Comparison of ENCODE assay signal across 21 cellular contexts in the genomic region with DNA sequence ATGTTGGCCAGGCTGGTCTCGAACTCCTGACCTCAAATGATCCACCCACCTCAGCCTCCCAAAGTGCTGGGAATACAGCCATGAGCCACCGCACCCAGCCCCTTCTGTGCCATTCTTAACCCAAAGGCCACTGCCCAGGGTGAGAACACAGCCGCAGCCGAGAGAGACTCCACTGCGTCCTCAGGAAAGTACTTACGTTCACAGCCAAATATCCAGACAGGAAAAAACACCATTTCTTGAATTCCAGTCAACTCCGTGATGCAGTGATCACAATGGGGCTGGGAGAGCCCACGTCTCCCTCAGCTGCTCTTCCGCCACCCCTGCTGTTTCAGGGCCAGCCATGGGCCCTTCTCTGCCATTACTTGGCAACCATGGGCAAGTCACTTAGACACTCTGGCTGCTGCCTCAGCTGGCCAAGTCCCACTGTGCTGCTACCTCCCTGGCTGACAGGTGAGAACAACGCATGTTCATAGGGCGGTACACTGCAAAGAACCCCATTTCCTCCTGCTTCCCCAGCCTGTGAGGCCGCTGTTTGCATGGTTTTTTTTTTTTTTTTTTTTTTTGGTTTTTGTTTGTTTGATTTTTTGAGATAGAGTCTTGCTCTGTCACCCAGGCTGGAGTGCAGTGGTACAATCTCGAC. TPM values are rescaled to one million over a fixed set of nuclear protein-coding genes. Genes with fewer than 3 reads are reported as not detected.
DNase-seq lines count a peak whose midpoint lies in the region; ATAC-seq and TF ChIP-seq lines count a peak whose summit lies in the region.
"Had no signal": no experiment of that assay in that cellular context is flagged by ENCODE, and none has a peak within 500 bp of the region (broad histone marks: within the 10 kb centered on the region; RNA-seq: fewer than 3 reads in every experiment).

No MANE protein-coding gene starts in this region.

- DNase-seq in activated CD4-positive, alpha-beta T cell treated with anti-CD3 and anti-CD28 coated beads for 36 hours: no peak
- no peak for DNase-seq in activated CD4-positive, alpha-beta T cell treated with anti-CD3 and anti-CD28 coated beads for 4 hours
- peak in 1 of 5 donors; percentile 55 for DNase-seq in CD4-positive, alpha-beta memory T cell
- DNase-seq in naive thymus-derived CD4-positive, alpha-beta T cell: peak in 7 of 9 donors; percentile 29 to 76 (median 43)
- DNase-seq in stimulated activated CD4-positive, alpha-beta T cell treated with anti-CD3 and anti-CD28 coated beads, Interleukin-2, amount 100 ng/mL, for 24 hours: no peak
- DNase-seq: activated CD4-positive, alpha-beta T cell treated with anti-CD3 and anti-CD28 coated beads, Interleukin-2, amount 10 ng/mL, durations not matched to agents 24 days and 14 days; activated T-cell treated with anti-CD3 and anti-CD28 coated beads, Interleukin-2, amount 50 U/mL, for 72 hours; HCEC 1CT; NCI-H146; small intestine; stimulated activated naive B cell treated with anti-CD40 and anti-IgM and Interleukin-4, amounts not matched to agents 10 μg/mL and 1 μg/mL and 100 μg/mL, for 72 hours; upper lobe of right lung had no signal

- TF ChIP-seq CTCF in brain (conservative IDR thresholded peaks at IDR 0.05): no peak

- H3K4me1 ChIP-seq in CD4-positive, alpha-beta memory T cell (ENCODE audit: insufficient read depth, low read length): peaks cover 40% of the 10 kb centered on the region
- peaks cover 10 to 46% of the 10 kb centered on the region in 2 donors for H3K4me1 ChIP-seq in naive thymus-derived CD4-positive, alpha-beta T cell (ENCODE audit: control insufficient read depth in 2 of 2, insufficient read depth in 2 of 2, low read length in 2 of 2)

- H3K27ac ChIP-seq in CD4-positive, alpha-beta memory T cell (ENCODE audit: low read depth, low read length): no peak overlapping the region
- peak overlapping the region; percentile 40 for H3K27ac ChIP-seq in naive thymus-derived CD4-positive, alpha-beta T cell (ENCODE audit: low read depth, low read length)
- H3K27ac ChIP-seq: BLaER1 treated with 17β-estradiol and CSF1 and Interleukin-3, amounts not matched to agents 10 nM and 100 nM; hepatocyte; SJSA1; upper lobe of right lung had no signal

- H3K27ac Mint-ChIP-seq in activated CD4-positive, alpha-beta T cell treated with anti-CD3 and anti-CD28 coated beads for 36 hours: peak overlapping the region; percentile 31
- H3K27ac Mint-ChIP-seq in CD4-positive, alpha-beta memory T cell: peak overlapping the region in 6 of 7 donors; percentile 10 to 97 (median 86)
- peak overlapping the region in 4 of 5 experiments; percentile 6 to 80 (median 67) for H3K27ac Mint-ChIP-seq in brain
- peak overlapping the region; percentile 71 to 97 (median 87) for H3K27ac Mint-ChIP-seq in naive thymus-derived CD4-positive, alpha-beta T cell
- H3K27ac Mint-ChIP-seq: activated T-cell treated with anti-CD3 and anti-CD28 coated beads, Interleukin-2, amount 50 U/mL, for 72 hours had no signal

- H3K27me3 ChIP-seq in CD4-positive, alpha-beta memory T cell (ENCODE audit: insufficient read depth, low read length): no peaks in the 10 kb centered on the region
- no peaks in the 10 kb centered on the region for H3K27me3 ChIP-seq in naive thymus-derived CD4-positive, alpha-beta T cell (ENCODE audit: control insufficient read depth in 2 of 2, insufficient read depth in 2 of 2, low read length in 2 of 2)
- H3K27me3 ChIP-seq: BLaER1 treated with 17β-estradiol and CSF1 and Interleukin-3, amounts not matched to agents 10 nM and 100 nM; hepatocyte; SJSA1; upper lobe of right lung had no signal

- peaks cover 3% of the 10 kb centered on the region for H3K36me3 ChIP-seq in CD4-positive, alpha-beta memory T cell (ENCODE audit: insufficient read depth, low read length)
- peaks cover 0 to 10% (median 0%) of the 10 kb centered on the region in 3 experiments for H3K36me3 ChIP-seq in naive thymus-derived CD4-positive, alpha-beta T cell (ENCODE audit: control insufficient read depth in 2 of 3, insufficient read depth in 3 of 3, low read length in 3 of 3)
- H3K36me3 ChIP-seq: SJSA1, upper lobe of right lung had no signal

- no peak overlapping the region for H3K4me3 ChIP-seq in CD4-positive, alpha-beta memory T cell (ENCODE audit: low read length in 2 of 2)
- H3K4me3 ChIP-seq in naive thymus-derived CD4-positive, alpha-beta T cell (ENCODE audit: low read length): no peak overlapping the region
- H3K4me3 ChIP-seq: BLaER1 treated with 17β-estradiol and CSF1 and Interleukin-3, amounts not matched to agents 10 nM and 100 nM; hepatocyte; SJSA1; upper lobe of right lung had no signal

- intact Hi-C loops in activated CD4-positive, alpha-beta T cell treated with anti-CD3 and anti-CD28 coated beads for 36 hours (cut with DNase I, micrococcal nuclease): no loop called here
- intact Hi-C loops in CD4-positive, alpha-beta memory T cell (cut with micrococcal nuclease): no loop called here
- intact Hi-C loops in naive thymus-derived CD4-positive, alpha-beta T cell (cut with micrococcal nuclease): no loop called here

- no peaks in the 10 kb centered on the region for H3K9me3 ChIP-seq in CD4-positive, alpha-beta memory T cell (ENCODE audit: control insufficient read depth in 1 of 2, low read length in 2 of 2)
- no peaks in the 10 kb centered on the region for H3K9me3 ChIP-seq in naive thymus-derived CD4-positive, alpha-beta T cell (ENCODE audit: control insufficient read depth in 2 of 3, low read length in 3 of 3)
- H3K9me3 ChIP-seq: upper lobe of right lung had no signal

- H3K36me3 Mint-ChIP-seq in activated CD4-positive, alpha-beta T cell treated with anti-CD3 and anti-CD28 coated beads for 36 hours (ENCODE audit: low read depth): peaks cover 24% of the 10 kb centered on the region
- H3K36me3 Mint-ChIP-seq in CD4-positive, alpha-beta memory T cell: peaks cover 5 to 18% of the 10 kb centered on the region in 2 donors
- peaks cover 62% of the 10 kb centered on the region for H3K36me3 Mint-ChIP-seq in brain
- H3K36me3 Mint-ChIP-seq in naive thymus-derived CD4-positive, alpha-beta T cell: peaks cover 7 to 18% (median 12%) of the 10 kb centered on the region in 5 donors

- no peak for ATAC-seq in activated CD4-positive, alpha-beta T cell treated with anti-CD3 and anti-CD28 coated beads for 36 hours
- peak; percentile 15 for ATAC-seq in naive thymus-derived CD4-positive, alpha-beta T cell
- ATAC-seq in GM18873 (IDR thresholded peaks at IDR 0.05; ENCODE audit: low FRiP score, unreplicated experiment) (no peak), GM19395 (IDR thresholded peaks at IDR 0.05; ENCODE audit: unreplicated experiment) (no peak)
- ATAC-seq: activated T-cell treated with anti-CD3 and anti-CD28 coated beads, Interleukin-2, amount 50 U/mL, for 72 hours; stimulated activated naive B cell treated with anti-CD40 and anti-IgM and Interleukin-4, amounts not matched to agents 10 μg/mL and 1 μg/mL and 100 μg/mL, for 72 hours; upper lobe of right lung had no signal

- H3K9me3 Mint-ChIP-seq in activated CD4-positive, alpha-beta T cell treated with anti-CD3 and anti-CD28 coated beads for 36 hours (ENCODE audit: low read depth): no peaks in the 10 kb centered on the region
- peaks cover 0 to 3% (median 0%) of the 10 kb centered on the region in 8 donors for H3K9me3 Mint-ChIP-seq in CD4-positive, alpha-beta memory T cell
- peaks cover 0 to 8% (median 4%) of the 10 kb centered on the region in 5 experiments for H3K9me3 Mint-ChIP-seq in brain
- peaks cover 0 to 5% (median 2%) of the 10 kb centered on the region in 11 donors for H3K9me3 Mint-ChIP-seq in naive thymus-derived CD4-positive, alpha-beta T cell
- H3K9me3 Mint-ChIP-seq: activated T-cell treated with anti-CD3 and anti-CD28 coated beads, Interleukin-2, amount 50 U/mL, for 72 hours; stimulated activated naive B cell treated with anti-CD40 and anti-IgM and Interleukin-4, amounts not matched to agents 10 μg/mL and 1 μg/mL and 100 μg/mL, for 72 hours had no signal

- CTCF ChIA-PET in activated CD4-positive, alpha-beta T cell treated with anti-CD3 and anti-CD28 coated beads for 36 hours (lab: Charles Lee): interaction anchor here (0.5 to 4.9 kb wide), 3 partner anchors 14 to 34 kb away, joined by 3 to 22 read pairs (median 3); no protein-coding TSS in a partner anchor
- CTCF ChIA-PET in CD4-positive, alpha-beta memory T cell (lab: Charles Lee; ENCODE audit: partially characterized antibody): interaction anchor here (0.7 kb wide), 1 partner anchor 92 kb away, joined by 4 read pairs; no protein-coding TSS in a partner anchor
- CTCF ChIA-PET in naive thymus-derived CD4-positive, alpha-beta T cell (lab: Charles Lee): interaction anchor here (1.0 kb wide), 1 partner anchor 20 kb away, joined by 3 read pairs; no protein-coding TSS in a partner anchor

- H3K4me1 Mint-ChIP-seq in activated CD4-positive, alpha-beta T cell treated with anti-CD3 and anti-CD28 coated beads for 36 hours: peaks cover 62% of the 10 kb centered on the region
- peaks cover 25 to 59% (median 35%) of the 10 kb centered on the region in 4 donors for H3K4me1 Mint-ChIP-seq in CD4-positive, alpha-beta memory T cell
- peaks cover 56% of the 10 kb centered on the region for H3K4me1 Mint-ChIP-seq in brain
- H3K4me1 Mint-ChIP-seq in naive thymus-derived CD4-positive, alpha-beta T cell: peaks cover 36 to 85% (median 58%) of the 10 kb centered on the region in 7 donors

- no peak overlapping the region for H3K4me3 Mint-ChIP-seq in activated CD4-positive, alpha-beta T cell treated with anti-CD3 and anti-CD28 coated beads for 36 hours
- H3K4me3 Mint-ChIP-seq in CD4-positive, alpha-beta memory T cell: peak overlapping the region in 6 of 8 donors; percentile 30 to 81 (median 72)
- peak overlapping the region in 1 of 5 experiments; percentile 31 for H3K4me3 Mint-ChIP-seq in brain
- H3K4me3 Mint-ChIP-seq in naive thymus-derived CD4-positive, alpha-beta T cell: peak overlapping the region; percentile 45 to 91 (median 68)
- H3K4me3 Mint-ChIP-seq: stimulated activated naive B cell treated with anti-CD40 and anti-IgM and Interleukin-4, amounts not matched to agents 10 μg/mL and 1 μg/mL and 100 μg/mL, for 72 hours had no signal

- no peaks in the 10 kb centered on the region for H3K27me3 Mint-ChIP-seq in activated CD4-positive, alpha-beta T cell treated with anti-CD3 and anti-CD28 coated beads for 36 hours
- H3K27me3 Mint-ChIP-seq in CD4-positive, alpha-beta memory T cell: no peaks in the 10 kb centered on the region
- peaks cover 5% of the 10 kb centered on the region for H3K27me3 Mint-ChIP-seq in brain
- no peaks in the 10 kb centered on the region for H3K27me3 Mint-ChIP-seq in naive thymus-derived CD4-positive, alpha-beta T cell
- H3K27me3 Mint-ChIP-seq: stimulated activated naive B cell treated with anti-CD40 and anti-IgM and Interleukin-4, amounts not matched to agents 10 μg/mL and 1 μg/mL and 100 μg/mL, for 72 hours had no signal

- POLR2A ChIA-PET in activated CD4-positive, alpha-beta T cell treated with anti-CD3 and anti-CD28 coated beads for 36 hours (lab: Charles Lee): no interaction called here
- POLR2A ChIA-PET in CD4-positive, alpha-beta memory T cell (lab: Charles Lee; ENCODE audit: partially characterized antibody): no interaction called here
- POLR2A ChIA-PET in naive thymus-derived CD4-positive, alpha-beta T cell (lab: Charles Lee): interaction anchor here (0.8 kb wide), 1 partner anchor 312 kb away, joined by 3 read pairs; no protein-coding TSS in a partner anchor

RNA-seq across cellular contexts. Expression of a gene that starts 4.3 kb away (rescaled TPM):
- total RNA-seq in activated CD4-positive, alpha-beta T cell treated with anti-CD3 and anti-CD28 coated beads for 36 hours: 10 to 100 TPM; 28.3 to 30.2 TPM
- total RNA-seq in CD4-positive, alpha-beta memory T cell: 10 to 100 TPM; 19.0 to 21.1 TPM
- polyA plus RNA-seq in CD4-positive, alpha-beta memory T cell: 10 to 100 TPM; 10.2 to 15.7 TPM
- 161 TPM for polyA plus RNA-seq in brain (ENCODE audit: insufficient read depth, low read depth, low replicate concordance)
- 10 to 100 TPM; 28.1 to 41.1 (median 31.0) TPM for total RNA-seq in naive thymus-derived CD4-positive, alpha-beta T cell
- polyA plus RNA-seq in naive thymus-derived CD4-positive, alpha-beta T cell: 10 to 100 TPM; 28.3 to 33.4 TPM

RNA-seq across cellular contexts. Expression of a gene that starts 21.9 kb away (rescaled TPM):
- total RNA-seq in activated CD4-positive, alpha-beta T cell treated with anti-CD3 and anti-CD28 coated beads for 36 hours: under 1 TPM; 0.09 to 0.18 TPM
- total RNA-seq in CD4-positive, alpha-beta memory T cell: under 1 TPM; 0.29 to 0.33 TPM
- not detected for polyA plus RNA-seq in CD4-positive, alpha-beta memory T cell
- polyA plus RNA-seq in brain (ENCODE audit: insufficient read depth, low read depth, low replicate concordance): 0.90 TPM
- under 1 TPM; 0.17 to 0.70 (median 0.64) TPM for total RNA-seq in naive thymus-derived CD4-positive, alpha-beta T cell
- polyA plus RNA-seq in naive thymus-derived CD4-positive, alpha-beta T cell: not detected
- total RNA-seq: A172; activated CD4-positive, alpha-beta T cell treated with anti-CD3 and anti-CD28 coated beads, Interleukin-2, amount 10 ng/mL, durations not matched to agents 24 days and 14 days; kidney epithelial cell; M059J; SJSA1 had no signal
- polyA plus RNA-seq: hepatocyte had no signal

RNA-seq across cellular contexts. Expression of a gene that starts 58.1 kb away (rescaled TPM):
- 10 to 100 TPM; 67.7 to 80.2 TPM for total RNA-seq in activated CD4-positive, alpha-beta T cell treated with anti-CD3 and anti-CD28 coated beads for 36 hours
- 10 to 100 TPM; 64.1 to 72.4 TPM for total RNA-seq in CD4-positive, alpha-beta memory T cell
- polyA plus RNA-seq in CD4-positive, alpha-beta memory T cell: 100 to 1,000 TPM; 164 to 206 TPM
- polyA plus RNA-seq in brain (ENCODE audit: insufficient read depth, low read depth, low replicate concordance): 123 TPM
- 10 to 100 TPM; 44.6 to 84.9 (median 61.0) TPM for total RNA-seq in naive thymus-derived CD4-positive, alpha-beta T cell
- polyA plus RNA-seq in naive thymus-derived CD4-positive, alpha-beta T cell: 100 to 1,000 TPM; 127 to 163 TPM

RNA-seq across cellular contexts. Expression of a gene that starts 59.8 kb away (rescaled TPM):
- total RNA-seq in activated CD4-positive, alpha-beta T cell treated with anti-CD3 and anti-CD28 coated beads for 36 hours: 10 to 100 TPM; 27.1 to 29.5 TPM
- total RNA-seq in CD4-positive, alpha-beta memory T cell: 10 to 100 TPM; 61.6 to 61.8 TPM
- 10 to 100 TPM; 55.1 to 65.7 TPM for polyA plus RNA-seq in CD4-positive, alpha-beta memory T cell
- 116 TPM for polyA plus RNA-seq in brain (ENCODE audit: insufficient read depth, low read depth, low replicate concordance)
- 10 to 100 TPM; 34.2 to 72.7 (median 58.1) TPM for total RNA-seq in naive thymus-derived CD4-positive, alpha-beta T cell
- 10 to 100 TPM; 61.3 to 81.8 TPM for polyA plus RNA-seq in naive thymus-derived CD4-positive, alpha-beta T cell

Comparison
In these comparisons a context has a peak if more than half of its experiments do, and no peak if none do; other contexts are left out.
1. DNase-seq: peak in naive thymus-derived CD4-positive, alpha-beta T cell (7 of 9); none in activated CD4-positive, alpha-beta T cell treated with anti-CD3 and anti-CD28 coated beads for 36 hours (single experiment), activated CD4-positive, alpha-beta T cell treated with anti-CD3 and anti-CD28 coated beads for 4 hours (0 of 2) and stimulated activated CD4-positive, alpha-beta T cell treated with anti-CD3 and anti-CD28 coated beads, Interleukin-2, amount 100 ng/mL, for 24 hours (0 of 2).
2. H3K27ac Mint-ChIP-seq: peak in every context shown above with its lines; median percentile 87 in naive thymus-derived CD4-positive, alpha-beta T cell; 86 in CD4-positive, alpha-beta memory T cell; 67 in brain; 31 in activated CD4-positive, alpha-beta T cell treated with anti-CD3 and anti-CD28 coated beads for 36 hours.